In genomic region chr2:33209976-33210375, GRCh38 we compare ENCODE assay signal across 16 cellular contexts.
A peak's percentile ranks its signal among the peaks of the same experiment; 100 is the strongest.
DNase-seq lines count a peak whose midpoint lies in the region; ATAC-seq, FAIRE-seq and TF ChIP-seq lines count a peak whose summit lies in the region.
"Had no signal": no experiment of that assay in that cellular context is flagged by ENCODE, and none has a peak within 500 bp of the region (broad histone marks: within the 10 kb centered on the region; RNA-seq: fewer than 3 reads in every experiment).

No MANE protein-coding gene starts in this region.

- peaks cover 22% of the 10 kb centered on the region for H3K36me3 Mint-ChIP-seq in MCF 10A (ENCODE audit: insufficient read depth, unreplicated experiment)
- H3K36me3 Mint-ChIP-seq: activated naive CD8-positive, alpha-beta T cell treated with anti-CD3 and anti-CD28 coated beads, Interleukin-2, amount 10 ng/mL, durations not matched to agents 7 days and 5 days had no signal

- H3K9ac ChIP-seq in stomach smooth muscle (ENCODE audit: low read length in 2 of 2) = no peak overlapping the region
- H3K9ac ChIP-seq: neural progenitor cell had no signal

- POLR2A ChIA-PET in MCF 10A (lab: Yijun Ruan, JAX) = interaction anchor here (0.9 to 2.9 kb wide), 5 partner anchors 9 to 76 kb away, joined by 3 to 15 read pairs (median 7); no protein-coding TSS in a partner anchor

- H3K9me3 ChIP-seq in breast epithelium (no peaks in the 10 kb centered on the region), gastroesophageal sphincter (no peaks in the 10 kb centered on the region), stomach smooth muscle (ENCODE audit: control insufficient read depth in 2 of 2, low read length in 2 of 2) (no peaks in the 10 kb centered on the region)
- H3K9me3 ChIP-seq: Caco-2, spleen, thyroid gland had no signal

- H3K27me3 Mint-ChIP-seq in MCF 10A (ENCODE audit: insufficient read depth, unreplicated experiment) = no peaks in the 10 kb centered on the region
- H3K27me3 Mint-ChIP-seq: activated naive CD8-positive, alpha-beta T cell treated with anti-CD3 and anti-CD28 coated beads, Interleukin-2, amount 10 ng/mL, durations not matched to agents 7 days and 5 days had no signal

- no peak for TF ChIP-seq POLR2A in breast epithelium (IDR thresholded peaks at IDR 0.05)
- TF ChIP-seq POLR2A in gastroesophageal sphincter (IDR thresholded peaks at IDR 0.05) = no peak
- TF ChIP-seq POLR2A in H54 (IDR thresholded peaks at IDR 0.05; ENCODE audit: low read depth, low read length) = no peak

- H3K4me1 ChIP-seq in breast epithelium (no peaks in the 10 kb centered on the region), gastroesophageal sphincter (peaks cover 13 to 78% (median 20%) of the 10 kb centered on the region in 3 donors), stomach smooth muscle (ENCODE audit: control insufficient read depth, insufficient read depth, low read length) (peaks cover 40% of the 10 kb centered on the region)
- H3K4me1 ChIP-seq: neural progenitor cell, spleen had no signal

- intact Hi-C loops in MCF 10A (cut with micrococcal nuclease) (loop anchor here (1.0 to 10.0 kb wide), 2 partner anchors 74 to 145 kb away; no protein-coding TSS in a partner anchor), breast epithelium (cut with DNase I; ENCODE audit: low total_unique reads) (no loop called here)

- BruUV-seq in MCF 10A (replicated peaks; lab: Mats Ljungman, UMichigan) = no TSS peak

- ATAC-seq in gastroesophageal sphincter = no peak
- ATAC-seq: left colon had no signal

- H3K36me3 ChIP-seq in breast epithelium = no peaks in the 10 kb centered on the region
- H3K36me3 ChIP-seq in gastroesophageal sphincter = no peaks in the 10 kb centered on the region
- H3K36me3 ChIP-seq in stomach smooth muscle (ENCODE audit: control insufficient read depth in 2 of 2, insufficient read depth in 2 of 2, low read length in 2 of 2) = no peaks in the 10 kb centered on the region
- H3K36me3 ChIP-seq: neural progenitor cell, spleen, thyroid gland had no signal

- peaks cover 49% of the 10 kb centered on the region for H3K4me1 Mint-ChIP-seq in MCF 10A (ENCODE audit: insufficient read depth, unreplicated experiment)
- H3K4me1 Mint-ChIP-seq: activated naive CD8-positive, alpha-beta T cell treated with anti-CD3 and anti-CD28 coated beads, Interleukin-2, amount 10 ng/mL, durations not matched to agents 7 days and 5 days had no signal

- H3K27me3 ChIP-seq in breast epithelium (no peaks in the 10 kb centered on the region), gastroesophageal sphincter (no peaks in the 10 kb centered on the region), stomach smooth muscle (ENCODE audit: control insufficient read depth in 1 of 2, insufficient read depth in 2 of 2, low read length in 2 of 2) (no peaks in the 10 kb centered on the region)
- H3K27me3 ChIP-seq: neural progenitor cell, spleen, thyroid gland had no signal

- no peaks in the 10 kb centered on the region for H3K9me3 Mint-ChIP-seq in MCF 10A (ENCODE audit: unreplicated experiment)
- H3K9me3 Mint-ChIP-seq: activated naive CD8-positive, alpha-beta T cell treated with anti-CD3 and anti-CD28 coated beads, Interleukin-2, amount 10 ng/mL, durations not matched to agents 7 days and 5 days; neural progenitor cell had no signal

- no peak for FAIRE-seq in HTR-8/SVneo (lab: Jason Lieb, UNC)
- FAIRE-seq in H54 (lab: Jason Lieb, UNC) = no peak

- no peak overlapping the region for H3K27ac ChIP-seq in breast epithelium
- peak overlapping the region; percentile 7 to 68 (median 48) for H3K27ac ChIP-seq in gastroesophageal sphincter
- peak overlapping the region; percentile 11 for H3K27ac ChIP-seq in stomach smooth muscle (ENCODE audit: low read length)
- H3K27ac ChIP-seq: neural progenitor cell, SK-N-MC, spleen, thyroid gland had no signal

- H3K4me3 Mint-ChIP-seq in MCF 10A (ENCODE audit: unreplicated experiment) = no peak overlapping the region
- H3K4me3 Mint-ChIP-seq: activated naive CD8-positive, alpha-beta T cell treated with anti-CD3 and anti-CD28 coated beads, Interleukin-2, amount 10 ng/mL, durations not matched to agents 7 days and 5 days; neural progenitor cell had no signal

- TF ChIP-seq EP300 in gastroesophageal sphincter (IDR thresholded peaks at IDR 0.05) = no peak

- WGBS in gastroesophageal sphincter (ENCODE audit: low coverage in 1 of 2), 2 donors = 0 to 33% methylated on average over 1 of the region's 1 CpG

- TF ChIP-seq CTCF in MCF 10A (IDR thresholded peaks at IDR 0.05; ENCODE audit: unreplicated experiment) (no peak), breast epithelium (IDR thresholded peaks at IDR 0.05) (no peak), gastroesophageal sphincter (IDR thresholded peaks at IDR 0.05) (no peak)

- H3K4me3 ChIP-seq in breast epithelium = no peak overlapping the region
- H3K4me3 ChIP-seq in gastroesophageal sphincter = no peak overlapping the region
- H3K4me3 ChIP-seq in stomach smooth muscle (ENCODE audit: low read length in 2 of 2) = no peak overlapping the region
- H3K4me3 ChIP-seq: neural progenitor cell, SK-N-MC, spleen, thyroid gland had no signal

- no peak for DNase-seq in MCF 10A (ENCODE audit: unreplicated experiment)
- DNase-seq in breast epithelium (ENCODE audit: low spot score in 2 of 2) = no peak
- peak; percentile 27 for DNase-seq in astrocyte of the hippocampus (ENCODE audit: low read depth, low spot score)
- no peak for DNase-seq in HTR-8/SVneo (ENCODE audit: insufficient read length, low spot score)
- DNase-seq in activated CD8-positive, alpha-beta memory T cell treated with anti-CD3 and anti-CD28 coated beads, Interleukin-2, amount 50 U/mL, for 4 hours = no peak
- no peak for DNase-seq in H54 (ENCODE audit: insufficient read length, low spot score)
- DNase-seq: activated naive CD8-positive, alpha-beta T cell treated with anti-CD3 and anti-CD28 coated beads, Interleukin-2, amount 10 ng/mL, durations not matched to agents 7 days and 5 days; Caco-2; NCI-H2029 treated with DMSO at 0.1 percent for 48 hours; spleen; thyroid gland had no signal

- CTCF ChIA-PET in MCF 10A (lab: Yijun Ruan, JAX) = interaction anchor here (0.5 kb wide), 1 partner anchor 231 kb away, joined by 3 read pairs; no protein-coding TSS in a partner anchor

- peak overlapping the region; percentile 80 for H3K27ac Mint-ChIP-seq in MCF 10A (ENCODE audit: low read depth, unreplicated experiment)
- H3K27ac Mint-ChIP-seq: activated naive CD8-positive, alpha-beta T cell treated with anti-CD3 and anti-CD28 coated beads, Interleukin-2, amount 10 ng/mL, durations not matched to agents 7 days and 5 days; neural progenitor cell had no signal

Comparison
In these comparisons a context has a peak if more than half of its experiments do, and no peak if none do; other contexts are left out.
1. H3K27ac ChIP-seq: peak in gastroesophageal sphincter (4 of 4) and stomach smooth muscle (single experiment); none in breast epithelium (0 of 2).